In genomic region chr11:95680169-95680929, GRCh38 we compare ENCODE assay signal across 8 cellular contexts.
DNase-seq lines count a peak whose midpoint lies in the region; ATAC-seq and TF ChIP-seq lines count a peak whose summit lies in the region.

No MANE protein-coding gene starts in this region.

- CTCF ChIA-PET in T-cell (lab: Charles Lee) = interaction anchor here (0.5 to 1.9 kb wide), 3 partner anchors 25 to 438 kb away, joined by 3 to 9 read pairs (median 4); no protein-coding TSS in a partner anchor

- peaks cover 6% of the 10 kb centered on the region for H3K36me3 Mint-ChIP-seq in T-cell

- no peaks in the 10 kb centered on the region for H3K79me2 ChIP-seq in hepatocyte

- H3K4me3 ChIP-seq in HFF-Myc (replicated peaks; ENCODE audit: low read depth, low read length) (no peak overlapping the region), hepatocyte (no peak overlapping the region)

- H2AFZ ChIP-seq in hepatocyte = no peak overlapping the region

- no peaks in the 10 kb centered on the region for H4K20me1 ChIP-seq in hepatocyte (ENCODE audit: insufficient read depth, poor library complexity, severe bottlenecking)

- WGBS in hepatocyte (ENCODE audit: low lambda C conversion rate, missing lambda C conversion rate) = 71% methylated on average over 3 of the region's 3 CpGs

- peak; percentile 51 for ATAC-seq in GM18520 (IDR thresholded peaks at IDR 0.05; ENCODE audit: unreplicated experiment)
- peak; percentile 25 to 53 (median 28) for ATAC-seq in T-cell (replicated peaks in 1 of 4)

- peaks cover 13% of the 10 kb centered on the region for H3K4me1 ChIP-seq in hepatocyte (ENCODE audit: insufficient read depth)

- no peak for TF ChIP-seq CTCF in HFF-Myc (IDR thresholded peaks at IDR 0.05; ENCODE audit: low read depth, low read length, missing control alignments)
- no peak for TF ChIP-seq CTCF in hepatocyte (IDR thresholded peaks at IDR 0.05; ENCODE audit: poor library complexity)

- no peaks in the 10 kb centered on the region for H3K9me2 ChIP-seq in hepatocyte (replicated peaks; ENCODE audit: insufficient read depth)

- peaks cover 55 to 84% (median 81%) of the 10 kb centered on the region in 3 donors for H3K4me1 Mint-ChIP-seq in T-cell

- peak overlapping the region; percentile 69 for H3K27ac ChIP-seq in hepatocyte

- H3K9me3 Mint-ChIP-seq in T-cell = no peaks in the 10 kb centered on the region

- H3K36me3 ChIP-seq in hepatocyte (replicated peaks; ENCODE audit: insufficient read depth, low read depth) = no peaks in the 10 kb centered on the region

- H3K4me3 Mint-ChIP-seq in T-cell = peak overlapping the region; percentile 39 to 56 (median 46)

- peak overlapping the region; percentile 74 to 82 for H3K27ac Mint-ChIP-seq in T-cell

- DNase-seq in HFF-Myc (ENCODE audit: extremely low read depth, low read depth) = peak; percentile 12
- no peak for DNase-seq in T-cell
- DNase-seq in hepatocyte (ENCODE audit: low spot score) = peak; percentile 66
- no peak for DNase-seq in NOMO-1 treated with DMSO at 0.1 percent for 48 hours (lab: John Stamatoyannopoulos, UW; ENCODE audit: unreplicated experiment)
- no peak for DNase-seq in head of caudate nucleus
- DNase-seq in activated effector memory CD4-positive, alpha-beta T cell treated with anti-CD3 and anti-CD28 coated beads, Interleukin-2, amount 50 U/mL, for 16 hours = no peak
- no peak for DNase-seq in D341Med (ENCODE audit: low spot score)

- no peak overlapping the region for H3K4me2 ChIP-seq in hepatocyte

- H3K9me3 ChIP-seq in hepatocyte (ENCODE audit: low read depth) = no peaks in the 10 kb centered on the region

- H3K27me3 ChIP-seq in hepatocyte = no peaks in the 10 kb centered on the region

- intact Hi-C loops in head of caudate nucleus (cut with DNase I) = no loop called here

- POLR2A ChIA-PET in T-cell (lab: Charles Lee) = interaction anchor here (0.5 to 0.8 kb wide), 2 partner anchors 20 to 1887 kb away, joined by 3 to 4 read pairs; no protein-coding TSS in a partner anchor

- no peaks in the 10 kb centered on the region for H3K27me3 Mint-ChIP-seq in T-cell

Comparison
In these comparisons a context has a peak if more than half of its experiments do, and no peak if none do; other contexts are left out.
1. DNase-seq: peak in HFF-Myc (single experiment) and hepatocyte (single experiment); none in T-cell (0 of 34), NOMO-1 treated with DMSO at 0.1 percent for 48 hours (single experiment), head of caudate nucleus (0 of 42), activated effector memory CD4-positive, alpha-beta T cell treated with anti-CD3 and anti-CD28 coated beads, Interleukin-2, amount 50 U/mL, for 16 hours (single experiment) and D341Med (single experiment).